Comparison of ENCODE assay signal across 2 cellular contexts in genomic region chr15:40932625-40933519, GRCh38.
TF ChIP-seq lines count a peak whose summit lies in the region.

No MANE protein-coding gene starts in this region.

TF ChIP-seq in GM12878, 131 proteins besides CTCF, POLR2A, EP300 and RAD21:
- TF ChIP-seq HDAC2 (IDR thresholded peaks at IDR 0.05) = no peak
- no peak for TF ChIP-seq ZNF687 (IDR thresholded peaks at IDR 0.05)
- no peak for TF ChIP-seq FOXM1 (IDR thresholded peaks at IDR 0.05; ENCODE audit: low read depth, low read length)
- TF ChIP-seq ATF2 (IDR thresholded peaks at IDR 0.05; ENCODE audit: low read length) = no peak
- peak; percentile 78 for TF ChIP-seq SPI1 (IDR thresholded peaks at IDR 0.05; ENCODE audit: borderline replicate concordance, insufficient read depth, low read depth, low read length)
- TF ChIP-seq NFXL1 (IDR thresholded peaks at IDR 0.05; ENCODE audit: borderline replicate concordance) = no peak

TF ChIP-seq in WTC11, 78 proteins besides CTCF, POLR2A, EP300 and RAD21:
- TF ChIP-seq NR1H2 (CRISPR knock-in tag; IDR thresholded peaks at IDR 0.05) = no peak
- no peak for TF ChIP-seq ERG (CRISPR knock-in tag; IDR thresholded peaks at IDR 0.05)
- no peak for TF ChIP-seq CDX4 (CRISPR knock-in tag; IDR thresholded peaks at IDR 0.05; ENCODE audit: borderline replicate concordance)
- TF ChIP-seq STAT6 (CRISPR knock-in tag; conservative IDR thresholded peaks at IDR 0.05; ENCODE audit: low read depth) = no peak
- no peak for TF ChIP-seq RORB (CRISPR knock-in tag; IDR thresholded peaks at IDR 0.05)
- no peak for TF ChIP-seq RELA (CRISPR knock-in tag; IDR thresholded peaks at IDR 0.05; ENCODE audit: borderline replicate concordance)
- no peak for TF ChIP-seq ZNF219 (CRISPR knock-in tag; IDR thresholded peaks at IDR 0.05; ENCODE audit: borderline replicate concordance)
